In the genomic region with DNA sequence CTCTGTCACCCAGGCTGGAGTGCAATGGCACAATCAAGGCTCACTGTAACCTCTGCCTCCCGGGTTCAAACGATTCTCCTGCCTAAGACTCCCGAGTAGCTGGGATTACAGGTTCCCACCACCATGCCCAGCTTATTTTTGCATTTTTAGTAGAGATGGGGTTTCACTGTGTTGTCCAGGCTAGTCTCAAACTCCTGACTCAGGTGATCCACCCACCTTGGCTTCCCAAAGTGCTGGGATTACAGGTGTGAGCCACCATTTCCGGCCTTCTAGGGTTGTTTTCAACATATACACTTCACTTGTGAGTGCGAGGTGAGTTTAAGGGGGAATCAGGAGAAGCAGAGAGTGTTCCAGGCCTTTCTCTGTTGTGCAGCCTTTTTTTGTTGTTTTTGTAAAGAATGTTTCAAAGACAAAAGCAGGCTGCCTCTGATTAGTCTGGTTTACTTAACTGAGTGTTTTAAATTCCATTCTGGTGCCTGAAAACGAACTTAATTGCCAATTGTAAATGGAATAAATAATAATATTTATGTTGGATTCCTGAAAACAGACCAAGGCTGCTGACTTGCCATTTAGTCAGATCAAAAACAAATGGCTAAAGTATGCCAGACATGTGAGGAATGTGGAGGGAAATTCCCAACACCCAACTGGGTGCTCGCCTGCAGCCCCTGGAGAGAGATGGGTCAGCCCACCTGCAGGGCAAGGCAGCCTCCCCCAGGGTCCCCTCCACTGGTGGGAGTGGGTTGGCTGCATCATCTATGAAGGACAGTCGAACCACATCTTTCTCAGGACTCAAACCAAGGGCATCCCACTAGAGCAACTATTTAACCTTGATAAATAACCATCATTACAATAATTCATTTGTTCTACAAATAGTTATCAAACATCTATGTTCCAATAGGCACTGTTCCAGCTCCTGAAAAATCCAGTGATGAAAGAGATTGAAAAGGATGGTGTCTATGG, we compare ENCODE assay signal across 9 cellular contexts. TPM values are rescaled to one million over a fixed set of nuclear protein-coding genes. Genes with fewer than 3 reads are reported as not detected.
DNase-seq lines count a peak whose midpoint lies in the region; ATAC-seq and TF ChIP-seq lines count a peak whose summit lies in the region.
"Had no signal": no experiment of that assay in that cellular context is flagged by ENCODE, and none has a peak within 500 bp of the region (broad histone marks: within the 10 kb centered on the region; RNA-seq: fewer than 3 reads in every experiment).

No MANE protein-coding gene starts in this region.

- H3K36me3 ChIP-seq in gastroesophageal sphincter (no peaks in the 10 kb centered on the region), spleen (no peaks in the 10 kb centered on the region)

- TF ChIP-seq POLR2A in gastroesophageal sphincter (IDR thresholded peaks at IDR 0.05) = no peak
- TF ChIP-seq POLR2A in spleen (IDR thresholded peaks at IDR 0.05) = no peak

- H3K27me3 ChIP-seq in gastroesophageal sphincter (no peaks in the 10 kb centered on the region), spleen (replicated peaks in 1 of 7) (no peaks in the 10 kb centered on the region)

- 42 to 65% methylated on average over 7 of the region's 8 CpGs for WGBS in gastroesophageal sphincter (ENCODE audit: low coverage in 1 of 2), 2 donors
- WGBS in spleen, 5 donors = 74 to 84% (median 81%) methylated on average over 8 of the region's 8 CpGs

- peak overlapping the region in 1 of 4 donors; percentile 3 for H3K27ac ChIP-seq in gastroesophageal sphincter
- H3K27ac ChIP-seq in spleen = peak overlapping the region in 3 of 8 donors; percentile 13 to 92 (median 42)

- no peak for TF ChIP-seq CTCF in gastroesophageal sphincter (IDR thresholded peaks at IDR 0.05)
- TF ChIP-seq CTCF in spleen (IDR thresholded peaks at IDR 0.05 in 8 of 11, conservative IDR thresholded peaks at IDR 0.05 in 3 of 11) = no peak

- DNase-seq in ELR (ENCODE audit: low read depth) (peak; percentile 96), fibroblast of the conjunctiva (ENCODE audit: low read depth) (peak; percentile 76), renal cortical epithelial cell (ENCODE audit: low read depth) (peak; percentile 96), spleen (no peak), LoVo (ENCODE audit: low spot score) (no peak)

- H3K9me3 ChIP-seq in gastroesophageal sphincter = no peaks in the 10 kb centered on the region
- no peaks in the 10 kb centered on the region for H3K9me3 ChIP-seq in spleen

- H3K4me3 ChIP-seq in gastroesophageal sphincter = no peak overlapping the region
- no peak overlapping the region for H3K4me3 ChIP-seq in spleen
- H3K4me3 ChIP-seq: K562 had no signal

- peaks cover 0 to 13% (median 4%) of the 10 kb centered on the region in 3 donors for H3K4me1 ChIP-seq in gastroesophageal sphincter
- peaks cover 0 to 34% (median 19%) of the 10 kb centered on the region in 6 donors for H3K4me1 ChIP-seq in spleen

- ATAC-seq in SK-N-SH treated with all-trans-retinoic acid at 6 μM for 48 hours (no peak), gastroesophageal sphincter (no peak), HG03469 (IDR thresholded peaks at IDR 0.05; ENCODE audit: unreplicated experiment) (no peak)
- ATAC-seq: K562 had no signal

- intact Hi-C loops in spleen (cut with DNase I; ENCODE audit: low total_unique reads) = no loop called here

- TF ChIP-seq EP300 in gastroesophageal sphincter (IDR thresholded peaks at IDR 0.05) = no peak

TF ChIP-seq in SK-N-SH treated with all-trans-retinoic acid at 6 μM for 48 hours, 23 proteins besides CTCF, POLR2A, EP300 and RAD21:
- no peak for TF ChIP-seq ZNF565 (CRISPR knock-in tag; conservative IDR thresholded peaks at IDR 0.05; ENCODE audit: low read depth)
- TF ChIP-seq ISL1 (CRISPR knock-in tag; IDR thresholded peaks at IDR 0.05) = peak; percentile 32; the same call in 1 of the 2 replicates

RNA-seq across cellular contexts. Expression of gene RANGAP1, which starts 4.6 kb away (rescaled TPM):
- 78.8 and 110 TPM in 2 replicates for total RNA-seq in renal cortical epithelial cell
- 10 to 100 TPM; 47.9 to 91.5 (median 59.1) TPM for total RNA-seq in gastroesophageal sphincter
- total RNA-seq in spleen = 10 to 100 TPM; 36.6 to 53.4 (median 43.7) TPM
- 10 to 100 TPM; 26.8 to 52.8 (median 29.0) TPM for polyA plus RNA-seq in spleen

RNA-seq across cellular contexts. Expression of gene ZC3H7B, which starts 10.8 kb away (rescaled TPM):
- total RNA-seq in renal cortical epithelial cell (44.3 and 124 TPM in 2 replicates), gastroesophageal sphincter (10 to 100 TPM; 39.0 to 65.2 (median 39.5) TPM), spleen (10 to 100 TPM; 38.7 to 59.1 (median 53.7) TPM)
- polyA plus RNA-seq in spleen = 10 to 100 TPM; 10.5 to 34.2 (median 11.8) TPM

RNA-seq across cellular contexts. Expression of gene CHADL, which starts 49.8 kb away (rescaled TPM):
- total RNA-seq in renal cortical epithelial cell (0.85 and 0.87 TPM in 2 replicates), gastroesophageal sphincter (10 to 100 TPM in 1 of 4 donors, 1 to 10 TPM in 3; 5.9 to 12.6 (median 7.4) TPM), spleen (1 to 10 TPM in 4 of 7 donors, under 1 TPM in 2, not detected in 1; 0.40 to 2.2 (median 1.2) TPM)
- polyA plus RNA-seq in spleen = 1 to 10 TPM in 1 of 3 donors, under 1 TPM in 2; 0.89 to 1.3 (median 0.96) TPM
- total RNA-seq: K562 had no signal
- polyA plus RNA-seq: K562 had no signal

Comparison
In these comparisons a context has a peak if more than half of its experiments do, and no peak if none do; other contexts are left out.
1. DNase-seq: peak in ELR (single experiment), fibroblast of the conjunctiva (single experiment) and renal cortical epithelial cell (single experiment); none in spleen (single experiment) and LoVo (single experiment).